8 cellular contexts compared by ENCODE assay signal in genomic region chr5:58582411-58583393, GRCh38. TPM values are rescaled to one million over a fixed set of nuclear protein-coding genes. Genes with fewer than 3 reads are reported as not detected.
A peak's percentile ranks its signal among the peaks of the same experiment; 100 is the strongest.
DNase-seq lines count a peak whose midpoint lies in the region; ATAC-seq and TF ChIP-seq lines count a peak whose summit lies in the region.

Gene RAB3C (plus strand): TSS chr5:58583075. CDS start chr5:58583209, 134 bp downstream.

- no peaks in the 10 kb centered on the region for H3K9me3 ChIP-seq in muscle layer of colon (ENCODE audit: low read length)

- no peak within 1 kb of the TSS for H3K9ac ChIP-seq in muscle layer of colon (ENCODE audit: low read length)

- H3K27ac ChIP-seq in muscle layer of colon (ENCODE audit: low read depth, low read length) = no peak within 1 kb of the TSS

- H3K36me3 ChIP-seq in muscle layer of colon (ENCODE audit: insufficient read depth, low read length) = no peaks in the 10 kb centered on the region

- ATAC-seq in GM19467 (IDR thresholded peaks at IDR 0.05; ENCODE audit: unreplicated experiment) (peak; percentile 100), HG03558 (IDR thresholded peaks at IDR 0.05; ENCODE audit: extremely low read depth, unreplicated experiment) (peak; percentile 100)
- peak; percentile 97 for ATAC-seq in stimulated activated naive CD8-positive, alpha-beta T cell treated with anti-CD3 and anti-CD28 coated beads, Interleukin-15, Interleukin-2, amounts not matched to agents 100 U/mL and 50 U/mL, for 24 hours

- no peak for TF ChIP-seq CTCF in fibroblast of mammary gland (conservative IDR thresholded peaks at IDR 0.05; ENCODE audit: control insufficient read depth, insufficient read depth, low read depth, low read length)

- H3K27me3 ChIP-seq in muscle layer of colon (ENCODE audit: control insufficient read depth in 1 of 2, insufficient read depth in 2 of 2, low read length in 2 of 2) = peaks cover 9 to 11% of the 10 kb centered on the region in 2 donors

- DNase-seq in Caki2 (ENCODE audit: low read depth) (peak; percentile 86), NCI-H69 (lab: John Stamatoyannopoulos, UW) (peak; percentile 99), fibroblast of mammary gland (ENCODE audit: low read depth) (peak; percentile 87)
- DNase-seq in activated T-cell treated with anti-CD3 and anti-CD28 coated beads, Interleukin-2, amount 50 U/mL, for 48 hours = peak; percentile 61 to 69
- DNase-seq in stimulated activated naive CD8-positive, alpha-beta T cell treated with anti-CD3 and anti-CD28 coated beads, Interleukin-15, Interleukin-2, amounts not matched to agents 100 U/mL and 50 U/mL, for 24 hours = peak; percentile 68

- peaks cover 9% of the 10 kb centered on the region for H3K4me1 ChIP-seq in muscle layer of colon (ENCODE audit: insufficient read depth, low read length)

- in situ Hi-C loops in Caki2 (cut with HindIII; ENCODE audit: low pct_unique_long_range_greater_than_20kb, low sequenced_read_pairs) = no loop called here

- peak within 1 kb of the TSS; percentile 50 for H3K4me3 ChIP-seq in fibroblast of mammary gland (ENCODE audit: control insufficient read depth, low read depth, low read length)
- H3K4me3 ChIP-seq in muscle layer of colon (ENCODE audit: low read depth in 1 of 2, low read length in 2 of 2) = peak within 1 kb of the TSS; percentile 54 to 62

RNA-seq across cellular contexts. Expression of gene RAB3C, which starts in this region (rescaled TPM):
- total RNA-seq in Caki2 (2014; rRNA removed; shearing (Covaris generic); ENCODE audit: low replicate concordance) = not detected in 2 replicates

Comparison
In these comparisons a context has a peak if more than half of its experiments do, and no peak if none do; other contexts are left out.
1. Peak in DNase-seq in Caki2; RNA of the gene not detected or under 1 TPM.